In genomic region chr10:8053446-8054242, GRCh38 we compare ENCODE assay signal across 8 cellular contexts. TPM values are rescaled to one million over a fixed set of nuclear protein-coding genes. Genes with fewer than 3 reads are reported as not detected.
A peak's percentile ranks its signal among the peaks of the same experiment; 100 is the strongest.
DNase-seq lines count a peak whose midpoint lies in the region; ATAC-seq and TF ChIP-seq lines count a peak whose summit lies in the region.

No MANE protein-coding gene starts in this region.

- peaks cover 43% of the 10 kb centered on the region for H3K79me2 ChIP-seq in parathyroid adenoma

- CTCF ChIA-PET in CD4-positive, alpha-beta T cell (lab: Charles Lee): interaction anchor here (0.6 to 2.2 kb wide), 3 partner anchors 11 to 370 kb away, joined by 3 to 11 read pairs (median 3); no protein-coding TSS in a partner anchor

- H3K36me3 ChIP-seq in RWPE2 (ENCODE audit: low read depth) (peaks cover 3% of the 10 kb centered on the region; the same call in 1 of the 2 replicates), parathyroid adenoma (ENCODE audit: control insufficient read depth, insufficient read depth, low read length) (peaks cover 18% of the 10 kb centered on the region), tibial nerve (no peaks in the 10 kb centered on the region)

- no peak for TF ChIP-seq EP300 in tibial nerve (IDR thresholded peaks at IDR 0.05)

- TF ChIP-seq CTCF in CD4-positive, alpha-beta T cell (IDR thresholded peaks at IDR 0.05): peak; percentile 96
- TF ChIP-seq CTCF in RWPE2 (IDR thresholded peaks at IDR 0.05; ENCODE audit: poor library complexity, severe bottlenecking) (peak; percentile 97), parathyroid adenoma (IDR thresholded peaks at IDR 0.05) (peak; percentile 70), tibial nerve (IDR thresholded peaks at IDR 0.05) (peak in 4 of 5 experiments; percentile 34 to 49 (median 42))

- H3K4me1 ChIP-seq in RWPE2 (ENCODE audit: insufficient read depth, poor library complexity, severe bottlenecking): no peaks in the 10 kb centered on the region
- no peaks in the 10 kb centered on the region for H3K4me1 ChIP-seq in parathyroid adenoma
- H3K4me1 ChIP-seq in tibial nerve: peaks cover 0 to 79% (median 54%) of the 10 kb centered on the region in 4 donors

- H3K27me3 ChIP-seq in CD4-positive, alpha-beta T cell (ENCODE audit: control insufficient read depth, insufficient read depth, low read length): peaks cover 44% of the 10 kb centered on the region
- H3K27me3 ChIP-seq in RWPE2 (ENCODE audit: insufficient read depth, poor library complexity, severe bottlenecking) (no peaks in the 10 kb centered on the region), parathyroid adenoma (ENCODE audit: control insufficient read depth, insufficient read depth, low read length) (no peaks in the 10 kb centered on the region), tibial nerve (peaks cover 5 to 100% of the 10 kb centered on the region in 2 donors)

- no peak overlapping the region for H2AFZ ChIP-seq in parathyroid adenoma

- POLR2A ChIA-PET in CD4-positive, alpha-beta T cell (lab: Charles Lee): interaction anchor here (0.6 to 5.0 kb wide), 14 partner anchors 7 to 1157 kb away, joined by 3 to 37 read pairs (median 4); partner anchors contain the start of genes ATP5F1C and KIN

- H3K4me3 ChIP-seq in RWPE2 (ENCODE audit: severe bottlenecking) (peak overlapping the region; percentile 61), parathyroid adenoma (ENCODE audit: low read depth, low read length) (peak overlapping the region; percentile 79), tibial nerve (peak overlapping the region; percentile 16 to 49 (median 30))

- H3K4me1 Mint-ChIP-seq in CD4-positive, alpha-beta T cell (ENCODE audit: low read depth): peaks cover 52% of the 10 kb centered on the region

- intact Hi-C loops in CD4-positive, alpha-beta T cell (cut with DNase I, micrococcal nuclease): loop anchor here (2.0 to 10.0 kb wide), 11 partner anchors 15 to 1154 kb away; partner anchors contain the start of gene SFMBT2 (in 1 of the 2)

- no peak for TF ChIP-seq POLR2A in tibial nerve (IDR thresholded peaks at IDR 0.05)

- H3K27ac Mint-ChIP-seq in CD4-positive, alpha-beta T cell: peak overlapping the region; percentile 97

- peaks cover 38% of the 10 kb centered on the region for H3K27me3 Mint-ChIP-seq in CD4-positive, alpha-beta T cell

- peaks cover 40% of the 10 kb centered on the region for H3K36me3 Mint-ChIP-seq in CD4-positive, alpha-beta T cell (ENCODE audit: low read depth)

- H3K9me3 Mint-ChIP-seq in CD4-positive, alpha-beta T cell: no peaks in the 10 kb centered on the region

- ATAC-seq in CD4-positive, alpha-beta T cell (ENCODE audit: poor library complexity): peak; percentile 59
- peak; percentile 44 for ATAC-seq in GM19395 (IDR thresholded peaks at IDR 0.05; ENCODE audit: unreplicated experiment)
- ATAC-seq in HG03469 (IDR thresholded peaks at IDR 0.05; ENCODE audit: unreplicated experiment): peak; percentile 66
- peak; percentile 69 for ATAC-seq in RWPE2 (ENCODE audit: low read depth)

- H3K27ac ChIP-seq in CD4-positive, alpha-beta T cell (ENCODE audit: low read depth, low read length): peak overlapping the region; percentile 76
- H3K27ac ChIP-seq in RWPE2 (ENCODE audit: poor library complexity, severe bottlenecking) (peak overlapping the region; percentile 78), parathyroid adenoma (peak overlapping the region; percentile 96), tibial nerve (no peak overlapping the region)

- peak; percentile 80 to 97 (median 94) for DNase-seq in CD4-positive, alpha-beta T cell
- peak; percentile 85 for DNase-seq in RWPE2 (ENCODE audit: low spot score)
- peak; percentile 86 for DNase-seq in activated gamma-delta T cell (lab: John Stamatoyannopoulos, UW)
- peak; percentile 62 for DNase-seq in glomerular visceral epithelial cell (ENCODE audit: extremely low spot score)
- no peak for DNase-seq in tibial nerve (ENCODE audit: low spot score in 2 of 2)

- H3K9ac ChIP-seq in parathyroid adenoma: peak overlapping the region; percentile 32

- H3K4me2 ChIP-seq in parathyroid adenoma (ENCODE audit: low read length): peak overlapping the region; percentile 98

- H3K4me3 Mint-ChIP-seq in CD4-positive, alpha-beta T cell: peak overlapping the region; percentile 95

- 2% methylated on average over 38 to 41 of the region's 60 CpGs for WGBS in tibial nerve, 2 donors

- H3K9me3 ChIP-seq in CD4-positive, alpha-beta T cell (ENCODE audit: control insufficient read depth, low read length): no peaks in the 10 kb centered on the region
- H3K9me3 ChIP-seq in RWPE2 (ENCODE audit: severe bottlenecking) (no peaks in the 10 kb centered on the region), parathyroid adenoma (ENCODE audit: control insufficient read depth, low read length) (no peaks in the 10 kb centered on the region), tibial nerve (no peaks in the 10 kb centered on the region)

RNA-seq across cellular contexts. Expression of gene GATA3, which starts 0.8 kb away (rescaled TPM):
- total RNA-seq in CD4-positive, alpha-beta T cell: 100 to 1,000 TPM; 128 to 141 TPM
- under 1 TPM in 1 of 4 donors, not detected in 3; 0.60 TPM for total RNA-seq in tibial nerve

Comparison
In these comparisons a context has a peak if more than half of its experiments do, and no peak if none do; other contexts are left out.
1. DNase-seq: peak in CD4-positive, alpha-beta T cell (10 of 10), RWPE2 (single experiment), activated gamma-delta T cell (single experiment) and glomerular visceral epithelial cell (single experiment); none in tibial nerve (0 of 2).
2. H3K27ac ChIP-seq: peak in CD4-positive, alpha-beta T cell (single experiment), RWPE2 (single experiment) and parathyroid adenoma (single experiment); none in tibial nerve (0 of 4).
3. CTCF ChIP-seq: peak in every context shown above with its lines; median percentile 97 in RWPE2; 96 in CD4-positive, alpha-beta T cell; 70 in parathyroid adenoma; 42 in tibial nerve.
4. RNA of gene GATA3, which starts 0.8 kb away (total RNA-seq): 128 to 141 TPM in CD4-positive, alpha-beta T cell; 0.60 TPM in tibial nerve; every median in the first group is over 10 times any median in the second.
5. Peak in every context shown above with its lines, with median percentiles within 50 percentile points of each other: ATAC-seq and H3K4me3 ChIP-seq.